1 cellular context compared by ENCODE assay signal in genomic region chr10:118482393-118483331, GRCh38.
TF ChIP-seq lines count a peak whose summit lies in the region.

No MANE protein-coding gene starts in this region.

TF ChIP-seq in K562, 482 proteins besides CTCF, POLR2A, EP300 and RAD21 (continued from another document):
- no peak for TF ChIP-seq ZNF609 (CRISPR knock-in tag; IDR thresholded peaks at IDR 0.05; ENCODE audit: borderline replicate concordance)
- TF ChIP-seq NR1H2 (CRISPR knock-in tag; IDR thresholded peaks at IDR 0.05) = no peak
- no peak for TF ChIP-seq LARP7 (IDR thresholded peaks at IDR 0.05)
- peak; percentile 57; the same call in 1 of the 2 replicates for TF ChIP-seq MAFK (IDR thresholded peaks at IDR 0.05; ENCODE audit: low read length)
- no peak for TF ChIP-seq RREB1 (CRISPR knock-in tag; IDR thresholded peaks at IDR 0.05)
- no peak for TF ChIP-seq PATZ1 (CRISPR knock-in tag; IDR thresholded peaks at IDR 0.05; ENCODE audit: borderline replicate concordance)
- peak; percentile 86 for TF ChIP-seq MTA2 (IDR thresholded peaks at IDR 0.05; ENCODE audit: low read depth)
- no peak for TF ChIP-seq TSC22D4 (tag; IDR thresholded peaks at IDR 0.05)
- TF ChIP-seq HNRNPUL1 (IDR thresholded peaks at IDR 0.05; ENCODE audit: low read length) = no peak
- no peak for TF ChIP-seq PCBP2 (IDR thresholded peaks at IDR 0.05; ENCODE audit: low read depth, low read length, poor library complexity, severe bottlenecking)
- no peak for TF ChIP-seq ZNF408 (CRISPR knock-in tag; IDR thresholded peaks at IDR 0.05; ENCODE audit: low read depth)
- TF ChIP-seq ZNF395 (CRISPR knock-in tag; IDR thresholded peaks at IDR 0.05) = no peak
- TF ChIP-seq PHF8 (IDR thresholded peaks at IDR 0.05; ENCODE audit: borderline replicate concordance, low read length) = peak; percentile 14; the same call in 1 of the 2 replicates
- TF ChIP-seq MED1 (CRISPR knock-in tag; IDR thresholded peaks at IDR 0.05; ENCODE audit: borderline replicate concordance) = no peak
- no peak for TF ChIP-seq ZSCAN29 (IDR thresholded peaks at IDR 0.05)
- no peak for TF ChIP-seq ZFX (CRISPR knock-in tag; IDR thresholded peaks at IDR 0.05)
- TF ChIP-seq NR3C1 (CRISPR knock-in tag; IDR thresholded peaks at IDR 0.05) = no peak
- TF ChIP-seq MEF2A (IDR thresholded peaks at IDR 0.05; ENCODE audit: control insufficient read depth, low read depth, low read length) = 0 out of 2 replicates have a peak, but pooled peaks have one; percentile 3
- no peak for TF ChIP-seq TAF7 (tag; IDR thresholded peaks at IDR 0.05)
- no peak for TF ChIP-seq ZBTB7A (IDR thresholded peaks at IDR 0.05; ENCODE audit: borderline replicate concordance, control insufficient read depth, low read depth, low read length)
